In the genomic region with DNA sequence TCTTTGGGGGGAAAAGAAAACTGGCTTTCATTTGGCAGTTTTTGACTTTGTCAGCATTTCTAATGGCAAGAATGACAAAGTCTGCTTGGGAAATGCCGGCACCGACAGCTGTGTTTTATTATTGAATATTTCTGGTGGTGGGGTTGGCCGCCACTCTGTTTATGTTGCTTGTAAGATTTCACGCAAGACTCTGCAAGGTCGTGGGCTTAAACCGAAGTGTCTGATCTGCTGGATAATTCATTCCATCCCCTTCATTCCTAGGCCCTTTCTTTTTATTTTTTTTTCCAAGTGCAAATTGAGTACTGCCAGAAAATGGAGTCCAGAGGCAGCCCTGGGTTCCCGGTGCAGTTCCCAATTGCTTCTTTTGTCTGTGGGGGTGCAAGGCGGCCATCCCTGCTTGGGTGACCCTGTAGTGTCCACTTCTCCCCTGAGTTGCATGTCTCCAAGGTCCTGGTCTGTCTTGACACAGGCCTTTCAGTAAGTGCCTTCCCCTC, we compare ENCODE assay signal across 1 cellular context.
TF ChIP-seq lines count a peak whose summit lies in the region.

No MANE protein-coding gene starts in this region.

TF ChIP-seq in IMR-90, 13 proteins besides CTCF, POLR2A, EP300 and RAD21:
- TF ChIP-seq MAFK (IDR thresholded peaks at IDR 0.05; ENCODE audit: low read depth, low read length): peak; percentile 34; the same call in 1 of the 2 replicates
- TF ChIP-seq CEBPB (IDR thresholded peaks at IDR 0.05; ENCODE audit: low read depth, low read length): no peak
